Comparison of ENCODE assay signal across 29 cellular contexts in genomic region chr2:2705871-2706270, GRCh38.
"Had no signal": no experiment of that assay in that cellular context is flagged by ENCODE, and none has a peak within 500 bp of the region (broad histone marks: within the 10 kb centered on the region; RNA-seq: fewer than 3 reads in every experiment).

No MANE protein-coding gene starts in this region.

- H3K4me1 Mint-ChIP-seq: activated CD4-positive, alpha-beta T cell treated with anti-CD3 and anti-CD28 coated beads, Interleukin-2, amount 10 ng/mL, durations not matched to agents 24 days and 14 days; activated naive CD8-positive, alpha-beta T cell treated with anti-CD3 and anti-CD28 coated beads, Interleukin-2, amount 10 ng/mL, durations not matched to agents 7 days and 5 days had no signal

- H3K4me1 ChIP-seq: SJSA1 had no signal

- H3K9me3 ChIP-seq: MG63, SJSA1, SK-N-SH had no signal

- H3K4me3 ChIP-seq: K562, MG63, SJSA1 had no signal

- H3K27ac ChIP-seq: brain microvascular endothelial cell, SJSA1 had no signal

- H3K9me3 Mint-ChIP-seq: activated CD4-positive, alpha-beta T cell treated with anti-CD3 and anti-CD28 coated beads, Interleukin-2, amount 10 ng/mL, durations not matched to agents 24 days and 14 days; activated naive CD8-positive, alpha-beta T cell treated with anti-CD3 and anti-CD28 coated beads, Interleukin-2, amount 10 ng/mL, durations not matched to agents 7 days and 5 days; activated T-cell treated with anti-CD3 and anti-CD28 coated beads, Interleukin-2, amount 50 U/mL, for 4 hours; activated T-helper 1 cell treated with anti-CD3 and anti-CD28 coated beads, Interleukin-12 subunit alpha, Interleukin-12 subunit beta, Interleukin-2, Interleukin-4 antibody, amounts not matched to agents 30 ng/mL and 10 ng/mL and 1 ng/mL, durations not matched to agents 14 hours and 24 hours and 36 hours; T-helper 1 cell treated with Interleukin-12 subunit alpha and Interleukin-12 subunit beta and Interleukin-4 antibody, amounts not matched to agents 30 μg/mL and 1 μg/mL, for 36 hours; T-helper 2 cell treated with Interferon-gamma antibody and Interleukin-4, amounts not matched to agents 5 μg/mL and 100 μg/mL, for 36 hours had no signal

- H3K27me3 ChIP-seq: brain microvascular endothelial cell, MG63, SJSA1 had no signal

- ATAC-seq: activated CD8-positive, alpha-beta T cell treated with anti-CD3 and anti-CD28 coated beads, Interleukin-2, amount 10 ng/mL, durations not matched to agents 7 days and 5 days; activated T-cell treated with anti-CD3 and anti-CD28 coated beads, Interleukin-2, amount 50 U/mL, for 4 hours; K562; Panc1 had no signal

- H3K36me3 Mint-ChIP-seq: activated naive CD8-positive, alpha-beta T cell treated with anti-CD3 and anti-CD28 coated beads, Interleukin-2, amount 10 ng/mL, durations not matched to agents 7 days and 5 days had no signal

- H3K9ac ChIP-seq: SK-N-SH had no signal

- DNase-seq: activated CD4-positive, alpha-beta T cell treated with anti-CD3 and anti-CD28 coated beads, Interleukin-2, amount 10 ng/mL, durations not matched to agents 24 days and 14 days; activated CD4-positive, alpha-beta T cell treated with anti-CD3 and anti-CD28 coated beads, Interleukin-2, amount 50 U/mL, for 4 hours; activated CD8-positive, alpha-beta T cell treated with anti-CD3 and anti-CD28 coated beads, Interleukin-2, amount 10 ng/mL, durations not matched to agents 7 days and 5 days; activated naive CD4-positive, alpha-beta T cell treated with anti-CD3 and anti-CD28 coated beads, Interleukin-2, amount 50 U/mL, for 16 hours; activated naive CD8-positive, alpha-beta T cell treated with anti-CD3 and anti-CD28 coated beads, Interleukin-2, amount 10 ng/mL, durations not matched to agents 7 days and 5 days; activated T-cell treated with anti-CD3 and anti-CD28 coated beads for 4 hours; activated T-cell treated with anti-CD3 and anti-CD28 coated beads, Interleukin-2, amount 50 U/mL, for 4 hours; amygdala; brain microvascular endothelial cell; central memory CD4-positive, alpha-beta T cell; MG63; NCI-H1048; NCI-H1105 treated with DMSO at 0.1 percent for 48 hours; NCI-H1436; NCI-H1694; NCI-H1930; NCI-H2081 treated with DMSO at 0.1 percent for 48 hours; NCI-H226; NCI-H446 treated with DMSO at 0.1 percent for 48 hours; NCI-H524; NCI-H69; SHP77 treated with DMSO at 0.1 percent for 48 hours; SK-N-SH had no signal

- H3K36me3 ChIP-seq: brain microvascular endothelial cell, MG63, SJSA1 had no signal

- H3K4me2 ChIP-seq: SK-N-SH had no signal

- H3K27ac Mint-ChIP-seq: activated CD4-positive, alpha-beta T cell treated with anti-CD3 and anti-CD28 coated beads, Interleukin-2, amount 10 ng/mL, durations not matched to agents 24 days and 14 days; activated CD8-positive, alpha-beta T cell treated with anti-CD3 and anti-CD28 coated beads, Interleukin-2, amount 10 ng/mL, durations not matched to agents 7 days and 5 days; activated naive CD8-positive, alpha-beta T cell treated with anti-CD3 and anti-CD28 coated beads, Interleukin-2, amount 10 ng/mL, durations not matched to agents 7 days and 5 days; activated T-helper 1 cell treated with anti-CD3 and anti-CD28 coated beads, Interleukin-12 subunit alpha, Interleukin-12 subunit beta, Interleukin-2, Interleukin-4 antibody, amounts not matched to agents 30 ng/mL and 10 ng/mL and 1 ng/mL, durations not matched to agents 14 hours and 24 hours and 36 hours; T-helper 1 cell treated with Interleukin-12 subunit alpha and Interleukin-12 subunit beta and Interleukin-4 antibody, amounts not matched to agents 30 μg/mL and 1 μg/mL, for 36 hours; T-helper 2 cell treated with Interferon-gamma antibody and Interleukin-4, amounts not matched to agents 5 μg/mL and 100 μg/mL, for 36 hours had no signal

- H3K4me3 Mint-ChIP-seq: activated CD4-positive, alpha-beta T cell treated with anti-CD3 and anti-CD28 coated beads, Interleukin-2, amount 10 ng/mL, durations not matched to agents 24 days and 14 days; activated CD8-positive, alpha-beta T cell treated with anti-CD3 and anti-CD28 coated beads, Interleukin-2, amount 10 ng/mL, durations not matched to agents 7 days and 5 days; activated naive CD8-positive, alpha-beta T cell treated with anti-CD3 and anti-CD28 coated beads, Interleukin-2, amount 10 ng/mL, durations not matched to agents 7 days and 5 days; activated T-cell treated with anti-CD3 and anti-CD28 coated beads, Interleukin-2, amount 50 U/mL, for 4 hours; activated T-helper 1 cell treated with anti-CD3 and anti-CD28 coated beads, Interleukin-12 subunit alpha, Interleukin-12 subunit beta, Interleukin-2, Interleukin-4 antibody, amounts not matched to agents 30 ng/mL and 10 ng/mL and 1 ng/mL, durations not matched to agents 14 hours and 24 hours and 36 hours; T-helper 1 cell treated with Interleukin-12 subunit alpha and Interleukin-12 subunit beta and Interleukin-4 antibody, amounts not matched to agents 30 μg/mL and 1 μg/mL, for 36 hours; T-helper 2 cell treated with Interferon-gamma antibody and Interleukin-4, amounts not matched to agents 5 μg/mL and 100 μg/mL, for 36 hours had no signal

- H3K27me3 Mint-ChIP-seq: activated CD4-positive, alpha-beta T cell treated with anti-CD3 and anti-CD28 coated beads, Interleukin-2, amount 10 ng/mL, durations not matched to agents 24 days and 14 days; activated naive CD8-positive, alpha-beta T cell treated with anti-CD3 and anti-CD28 coated beads, Interleukin-2, amount 10 ng/mL, durations not matched to agents 7 days and 5 days had no signal
